20 cellular contexts compared by ENCODE assay signal in the genomic region with DNA sequence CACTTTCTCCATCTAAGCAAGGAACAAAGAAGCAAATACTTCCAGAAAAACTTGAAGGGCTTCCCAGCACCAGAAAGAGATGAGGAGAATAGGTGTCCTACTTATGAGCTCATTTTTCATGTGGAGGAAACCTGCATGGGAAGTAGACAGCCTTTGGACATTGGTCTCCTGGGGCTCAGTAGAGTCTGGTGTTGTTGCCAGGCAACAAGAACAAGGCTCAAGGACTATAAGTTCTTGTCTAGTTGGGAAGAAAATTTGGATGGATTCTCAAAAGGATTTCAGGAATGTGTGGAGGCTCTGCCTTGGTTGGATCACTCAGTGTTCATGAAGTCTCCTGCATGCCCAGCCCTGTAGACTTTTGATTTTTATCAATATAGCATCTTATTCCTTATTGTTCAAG.
A peak's percentile ranks its signal among the peaks of the same experiment; 100 is the strongest.
DNase-seq lines count a peak whose midpoint lies in the region; TF ChIP-seq lines count a peak whose summit lies in the region.
"Had no signal": no experiment of that assay in that cellular context is flagged by ENCODE, and none has a peak within 500 bp of the region (broad histone marks: within the 10 kb centered on the region; RNA-seq: fewer than 3 reads in every experiment).

No MANE protein-coding gene starts in this region.

- peak overlapping the region; percentile 8 for H3K4me3 Mint-ChIP-seq in osteocyte (ENCODE audit: unreplicated experiment)
- H3K4me3 Mint-ChIP-seq: activated B cell treated with CpG ODN at 0.5 μM for 24 hours; effector memory CD8-positive, alpha-beta T cell; naive thymus-derived CD4-positive, alpha-beta T cell had no signal

- peak; percentile 67 for DNase-seq in EH (ENCODE audit: low read depth)
- DNase-seq in SJSA1 (ENCODE audit: low read depth in 1 of 2, low spot score in 2 of 2) = no peak
- DNase-seq in fibroblast of lung (ENCODE audit: low read depth in 2 of 2) = peak in 1 of 2 donors; percentile 45
- no peak for DNase-seq in osteocyte (ENCODE audit: extremely low spot score, unreplicated experiment)
- no peak for DNase-seq in lower leg skin (ENCODE audit: low spot score in 2 of 2)
- no peak for DNase-seq in activated CD4-positive, alpha-beta T cell treated with anti-CD3 and anti-CD28 coated beads for 4 hours
- no peak for DNase-seq in KBM-7
- no peak for DNase-seq in stimulated activated CD4-positive, alpha-beta T cell treated with anti-CD3 and anti-CD28 coated beads, Interleukin-4, amount 100 ng/mL, for 4 hours
- DNase-seq: activated B cell treated with CpG ODN at 0.5 μM for 24 hours; AML-193; effector memory CD8-positive, alpha-beta T cell; left cardiac atrium; naive thymus-derived CD4-positive, alpha-beta T cell; NCI-H146; NCI-H524 treated with DMSO at 0.1 percent for 48 hours; Peyer's patch; stimulated activated CD4-positive, alpha-beta T cell treated with anti-CD3 and anti-CD28 coated beads, Interleukin-4, amount 100 ng/mL, for 1 hour; upper lobe of left lung had no signal

- TF ChIP-seq CTCF in fibroblast of lung (conservative IDR thresholded peaks at IDR 0.05 in 1 of 2, IDR thresholded peaks at IDR 0.05 in 1 of 2; ENCODE audit: low read depth in 1 of 2, low read length in 2 of 2) (no peak), osteocyte (IDR thresholded peaks at IDR 0.05) (no peak), lower leg skin (IDR thresholded peaks at IDR 0.05) (no peak)

- intact Hi-C loops in lower leg skin (cut with DNase I; ENCODE audit: low total_unique reads) = no loop called here

- H3K4me1 Mint-ChIP-seq in osteocyte (ENCODE audit: unreplicated experiment) = peaks cover 58% of the 10 kb centered on the region

- H4K20me1 ChIP-seq in fibroblast of lung (ENCODE audit: control insufficient read depth, extremely low read depth, insufficient read depth, low read length) = no peaks in the 10 kb centered on the region

- H3K9ac ChIP-seq in fibroblast of lung (ENCODE audit: insufficient read depth, low read length) = no peak overlapping the region

- in situ Hi-C loops in KBM-7 (cut with MboI; ENCODE audit: low pct_unique_long_range_greater_than_20kb, low sequenced_read_pairs) = loop anchor here (25.0 kb wide), 1 partner anchor 94 kb away; the partner anchor contains the start of gene MBNL2

- no peak overlapping the region for H3K4me2 ChIP-seq in fibroblast of lung (ENCODE audit: extremely low read depth, insufficient read depth, low read length)

- H3K36me3 Mint-ChIP-seq in osteocyte (ENCODE audit: unreplicated experiment) = peaks cover 9% of the 10 kb centered on the region
- H3K36me3 Mint-ChIP-seq: brain had no signal

- peaks cover 20% of the 10 kb centered on the region for H3K79me2 ChIP-seq in fibroblast of lung (ENCODE audit: control insufficient read depth, insufficient read depth, low read length)

- no peaks in the 10 kb centered on the region for H3K9me3 ChIP-seq in SJSA1 (replicated peaks)
- H3K9me3 ChIP-seq in fibroblast of lung (ENCODE audit: control insufficient read depth, insufficient read depth, low read depth, low read length) = no peaks in the 10 kb centered on the region
- H3K9me3 ChIP-seq: Peyer's patch, upper lobe of left lung had no signal

- H3K27ac Mint-ChIP-seq in osteocyte (ENCODE audit: unreplicated experiment) = peak overlapping the region; percentile 86
- H3K27ac Mint-ChIP-seq: activated B cell treated with CpG ODN at 0.5 μM for 24 hours; naive thymus-derived CD4-positive, alpha-beta T cell had no signal

- H2AFZ ChIP-seq in fibroblast of lung (ENCODE audit: low read length) = no peak overlapping the region

- peaks cover 7% of the 10 kb centered on the region for H3K9me3 Mint-ChIP-seq in osteocyte (ENCODE audit: unreplicated experiment)
- H3K9me3 Mint-ChIP-seq: activated B cell treated with CpG ODN at 0.5 μM for 24 hours; brain; effector memory CD8-positive, alpha-beta T cell; naive thymus-derived CD4-positive, alpha-beta T cell had no signal

- H3K4me3 ChIP-seq in SJSA1 = no peak overlapping the region
- H3K4me3 ChIP-seq in fibroblast of lung (replicated peaks in 1 of 4; ENCODE audit: control extremely low read depth in 1 of 4, insufficient read depth in 1 of 4, low read depth in 3 of 4, low read length in 4 of 4) = no peak overlapping the region
- H3K4me3 ChIP-seq in lower leg skin (ENCODE audit: low read depth, poor library complexity, severe bottlenecking) = no peak overlapping the region
- H3K4me3 ChIP-seq: Peyer's patch, upper lobe of left lung had no signal

- H3K4me1 ChIP-seq in SJSA1 (replicated peaks) (peaks cover 40% of the 10 kb centered on the region), fibroblast of lung (ENCODE audit: control insufficient read depth, extremely low read depth, insufficient read depth, low read length) (peaks cover 23% of the 10 kb centered on the region)

- H3K27me3 Mint-ChIP-seq in osteocyte (ENCODE audit: unreplicated experiment) = no peaks in the 10 kb centered on the region
- H3K27me3 Mint-ChIP-seq: activated B cell treated with CpG ODN at 0.5 μM for 24 hours; brain; effector memory CD8-positive, alpha-beta T cell; naive thymus-derived CD4-positive, alpha-beta T cell had no signal

- H3K27me3 ChIP-seq in SJSA1 (replicated peaks) (no peaks in the 10 kb centered on the region), fibroblast of lung (ENCODE audit: control insufficient read depth, insufficient read depth, low read length) (no peaks in the 10 kb centered on the region)
- H3K27me3 ChIP-seq: Peyer's patch, upper lobe of left lung had no signal

- H3K36me3 ChIP-seq in SJSA1 (0 out of 2 replicates have a peak, but pooled peaks cover 2% of the 10 kb centered on the region), fibroblast of lung (ENCODE audit: control insufficient read depth, insufficient read depth, low read length) (no peaks in the 10 kb centered on the region)
- H3K36me3 ChIP-seq: Peyer's patch, upper lobe of left lung had no signal

- H3K27ac ChIP-seq in SJSA1 (peak overlapping the region; percentile 85; the same call in 1 of the 2 replicates), fibroblast of lung (ENCODE audit: insufficient read depth, low read length) (peak overlapping the region; percentile 14)
- H3K27ac ChIP-seq: HL-60, Peyer's patch, upper lobe of left lung had no signal

- TF ChIP-seq POLR2A in lower leg skin (IDR thresholded peaks at IDR 0.05) = no peak
